1 cellular context compared by ENCODE assay signal in genomic region chr7:77843194-77843593, GRCh38.
TF ChIP-seq lines count a peak whose summit lies in the region.

No MANE protein-coding gene starts in this region.

TF ChIP-seq in K562, 482 proteins besides CTCF, POLR2A, EP300 and RAD21:
- peak; percentile 56; the same call in 1 of the 2 replicates for TF ChIP-seq SMARCE1 (IDR thresholded peaks at IDR 0.05)
- peak; percentile 78 for TF ChIP-seq CEBPB (tag; IDR thresholded peaks at IDR 0.05)
- peak; percentile 70 for TF ChIP-seq PKNOX1 (IDR thresholded peaks at IDR 0.05)
- no peak for TF ChIP-seq DEAF1 (CRISPR knock-in tag; IDR thresholded peaks at IDR 0.05)
- TF ChIP-seq JUND (IDR thresholded peaks at IDR 0.05; ENCODE audit: borderline replicate concordance, low read depth, low read length): no peak
- TF ChIP-seq JUND (tag; IDR thresholded peaks at IDR 0.05; ENCODE audit: borderline replicate concordance, low read depth, low read length): peak; percentile 65; the same call in 1 of the 3 replicates
- no peak for TF ChIP-seq HCFC1 (IDR thresholded peaks at IDR 0.05; ENCODE audit: low read depth, low read length)
- peak; percentile 61 for TF ChIP-seq SMARCA4 (IDR thresholded peaks at IDR 0.05)
- TF ChIP-seq SUPT5H (IDR thresholded peaks at IDR 0.05): no peak
- TF ChIP-seq CEBPG (CRISPR knock-in tag; IDR thresholded peaks at IDR 0.05): no peak
- peak; percentile 34 to 42; a peak in 3 of 4 replicates for TF ChIP-seq CEBPG (tag; conservative IDR thresholded peaks at IDR 0.05 in 1 of 2, IDR thresholded peaks at IDR 0.05 in 1 of 2)
- TF ChIP-seq TEAD4 (IDR thresholded peaks at IDR 0.05; ENCODE audit: low read length): peak; percentile 18; the same call in 1 of the 2 replicates
- no peak for TF ChIP-seq TEAD4 (CRISPR knock-in tag; IDR thresholded peaks at IDR 0.05; ENCODE audit: borderline replicate concordance)
- peak; percentile 57; the same call in 1 of the 2 replicates for TF ChIP-seq CHAMP1 (IDR thresholded peaks at IDR 0.05)
- peak; percentile 49 for TF ChIP-seq POLR2H (tag; IDR thresholded peaks at IDR 0.05; ENCODE audit: low read depth)
- peak; percentile 30; the same call in 1 of the 2 replicates for TF ChIP-seq EP400 (IDR thresholded peaks at IDR 0.05)
- peak; percentile 51; the same call in 1 of the 2 replicates for TF ChIP-seq DDX20 (tag; IDR thresholded peaks at IDR 0.05; ENCODE audit: low read depth)
- TF ChIP-seq FOXK2 (conservative IDR thresholded peaks at IDR 0.05 in 1 of 2, IDR thresholded peaks at IDR 0.05 in 1 of 2; ENCODE audit: low read depth in 2 of 2): no peak
- TF ChIP-seq RBM34 (IDR thresholded peaks at IDR 0.05; ENCODE audit: borderline replicate concordance, insufficient read depth, low read length): no peak
- peak; percentile 77 for TF ChIP-seq ZNF592 (IDR thresholded peaks at IDR 0.05)
- no peak for TF ChIP-seq ELF4 (CRISPR knock-in tag; IDR thresholded peaks at IDR 0.05)
- 0 out of 2 replicates have a peak, but pooled peaks have one; percentile 43 for TF ChIP-seq EHMT2 (IDR thresholded peaks at IDR 0.05)
- no peak for TF ChIP-seq ASH1L (IDR thresholded peaks at IDR 0.05; ENCODE audit: borderline replicate concordance, low read depth, partially characterized antibody)
- peak; percentile 64 for TF ChIP-seq ARID1B (IDR thresholded peaks at IDR 0.05)
- no peak for TF ChIP-seq HDAC3 (IDR thresholded peaks at IDR 0.05; ENCODE audit: borderline replicate concordance, partially characterized antibody)
- 0 out of 2 replicates have a peak, but pooled peaks have one; percentile 27 for TF ChIP-seq FOSL1 (tag; conservative IDR thresholded peaks at IDR 0.05)
